In the genomic region with DNA sequence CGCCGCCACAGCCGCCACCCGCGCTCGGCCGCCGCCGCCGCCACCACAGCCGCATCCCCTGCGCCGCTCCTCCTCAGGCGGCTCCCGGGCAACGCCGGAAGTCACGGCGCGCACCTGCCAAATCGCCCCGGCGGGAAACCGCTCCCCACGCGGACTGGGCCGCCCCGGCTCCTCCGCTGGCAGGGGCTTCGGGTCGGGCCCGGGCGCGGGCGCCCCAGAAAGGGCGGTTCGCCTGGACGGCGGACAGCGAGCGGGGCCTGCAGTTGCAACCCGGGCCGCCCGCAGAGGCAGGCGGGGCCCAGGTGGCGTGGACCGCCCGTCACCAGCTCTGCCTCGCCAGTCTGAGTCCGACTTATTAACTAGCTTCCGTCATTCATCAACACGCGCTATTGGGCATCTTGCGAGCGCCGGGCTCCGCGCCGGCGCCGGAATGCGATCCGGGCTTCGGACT, we compare ENCODE assay signal across 8 cellular contexts. TPM values are rescaled to one million over a fixed set of nuclear protein-coding genes. Genes with fewer than 3 reads are reported as not detected.
DNase-seq lines count a peak whose midpoint lies in the region; ATAC-seq lines count a peak whose summit lies in the region.

Gene HIRA (minus strand): TSS at position 93 of the 451 bp plus-strand sequence. CDS start 257 bp downstream, outside the sequence.

- peak within 1 kb of the TSS; percentile 91 for H3K4me3 Mint-ChIP-seq in activated CD4-positive, alpha-beta memory T cell treated with anti-CD3 and anti-CD28 coated beads, Interleukin-2, amount 10 ng/mL, durations not matched to agents 7 days and 5 days

- peak within 1 kb of the TSS; percentile 89 for H3K27ac ChIP-seq in ectodermal cell (ENCODE audit: insufficient read depth, low read depth, low read length, poor library complexity, severe bottlenecking)

- H3K9me3 Mint-ChIP-seq in activated CD4-positive, alpha-beta memory T cell treated with anti-CD3 and anti-CD28 coated beads, Interleukin-2, amount 10 ng/mL, durations not matched to agents 7 days and 5 days = no peaks in the 10 kb centered on the region

- peak; percentile 88 for DNase-seq in AG20443 (ENCODE audit: low spot score)
- peak; percentile 34 for DNase-seq in NCI-H526 treated with DMSO at 0.1 percent for 48 hours (lab: John Stamatoyannopoulos, UW)
- DNase-seq in activated CD4-positive, alpha-beta memory T cell treated with anti-CD3 and anti-CD28 coated beads, Interleukin-2, amount 10 ng/mL, durations not matched to agents 7 days and 5 days = peak; percentile 88
- peak; percentile 78 to 84 for DNase-seq in lung microvascular endothelial cell (ENCODE audit: low read depth in 2 of 2)
- DNase-seq in stimulated activated CD8-positive, alpha-beta memory T cell treated with anti-CD3 and anti-CD28 coated beads, Interleukin-12 subunit alpha, Interleukin-12 subunit beta, amount 100 ng/mL, for 1 hour (ENCODE audit: low read depth) = peak; percentile 74

- CTCF ChIA-PET in activated CD4-positive, alpha-beta memory T cell treated with anti-CD3 and anti-CD28 coated beads, Interleukin-2, amount 10 ng/mL, durations not matched to agents 7 days and 5 days (lab: Charles Lee) = interaction anchor here (0.7 to 2.7 kb wide), 3 partner anchors 11 to 46 kb away, joined by 4 to 6 read pairs (median 5); no protein-coding TSS in a partner anchor

- 0% methylated on average over 64 of the region's 64 CpGs for whole genome bisulfite sequencing in ectodermal cell, 2 experiments

- H3K4me1 Mint-ChIP-seq in activated CD4-positive, alpha-beta memory T cell treated with anti-CD3 and anti-CD28 coated beads, Interleukin-2, amount 10 ng/mL, durations not matched to agents 7 days and 5 days = peaks cover 51% of the 10 kb centered on the region

- POLR2A ChIA-PET in activated CD4-positive, alpha-beta memory T cell treated with anti-CD3 and anti-CD28 coated beads, Interleukin-2, amount 10 ng/mL, durations not matched to agents 7 days and 5 days (lab: Charles Lee) = interaction anchor here (0.6 to 7.0 kb wide), 15 partner anchors 10 to 1715 kb away, joined by 3 to 113 read pairs (median 4); partner anchors contain the start of genes C22orf39, CDC45, CLTCL1 and UFD1

- peak within 1 kb of the TSS; percentile 96 for H3K27ac Mint-ChIP-seq in activated CD4-positive, alpha-beta memory T cell treated with anti-CD3 and anti-CD28 coated beads, Interleukin-2, amount 10 ng/mL, durations not matched to agents 7 days and 5 days

- no peaks in the 10 kb centered on the region for H3K9me3 ChIP-seq in ectodermal cell (ENCODE audit: control insufficient read depth, low read length)

- H3K36me3 ChIP-seq in ectodermal cell (ENCODE audit: control insufficient read depth, insufficient read depth, low read length) = peaks cover 14% of the 10 kb centered on the region

- H3K4me3 ChIP-seq in ectodermal cell (ENCODE audit: insufficient read depth, low read depth, low read length) = peak within 1 kb of the TSS; percentile 95

- no peaks in the 10 kb centered on the region for H3K27me3 ChIP-seq in ectodermal cell (ENCODE audit: control insufficient read depth, insufficient read depth, low read length, poor library complexity, severe bottlenecking)

- peaks cover 6% of the 10 kb centered on the region for H3K4me1 ChIP-seq in ectodermal cell (ENCODE audit: control insufficient read depth, insufficient read depth, low read length)

- no peaks in the 10 kb centered on the region for H3K27me3 Mint-ChIP-seq in activated CD4-positive, alpha-beta memory T cell treated with anti-CD3 and anti-CD28 coated beads, Interleukin-2, amount 10 ng/mL, durations not matched to agents 7 days and 5 days

- H3K36me3 Mint-ChIP-seq in activated CD4-positive, alpha-beta memory T cell treated with anti-CD3 and anti-CD28 coated beads, Interleukin-2, amount 10 ng/mL, durations not matched to agents 7 days and 5 days (ENCODE audit: low read depth) = peaks cover 43% of the 10 kb centered on the region

- ATAC-seq in GM19023 (IDR thresholded peaks at IDR 0.05; ENCODE audit: unreplicated experiment) = peak; percentile 47
- peak; percentile 39 for ATAC-seq in HG03196 (IDR thresholded peaks at IDR 0.05; ENCODE audit: unreplicated experiment)

RNA-seq across cellular contexts. Expression of gene HIRA, which starts in this region (rescaled TPM):
- 10 to 100 TPM; 52.0 to 52.8 TPM for total RNA-seq in activated CD4-positive, alpha-beta memory T cell treated with anti-CD3 and anti-CD28 coated beads, Interleukin-2, amount 10 ng/mL, durations not matched to agents 7 days and 5 days
- 46.2 TPM for polyA plus RNA-seq in ectodermal cell (2013, experiment 1 of 4)
- polyA plus RNA-seq in ectodermal cell (2013, experiment 2 of 4) = 52.7 TPM
- 31.2 TPM for polyA plus RNA-seq in ectodermal cell (2013, experiment 3 of 4)
- polyA plus RNA-seq in ectodermal cell (2013, experiment 4 of 4) = 36.8 TPM
- 12.2 and 14.7 TPM in 2 replicates for total RNA-seq in lung microvascular endothelial cell

Comparison
In these comparisons a context has a peak if more than half of its experiments do, and no peak if none do; other contexts are left out.
1. Peak in every context shown above with its lines: DNase-seq, ATAC-seq, H3K4me3 ChIP-seq and H3K27ac ChIP-seq.
2. DNase-seq: peak in every context shown above with its lines; median percentile 88 in AG20443; 88 in activated CD4-positive, alpha-beta memory T cell treated with anti-CD3 and anti-CD28 coated beads, Interleukin-2, amount 10 ng/mL, durations not matched to agents 7 days and 5 days; 81 in lung microvascular endothelial cell; 74 in stimulated activated CD8-positive, alpha-beta memory T cell treated with anti-CD3 and anti-CD28 coated beads, Interleukin-12 subunit alpha, Interleukin-12 subunit beta, amount 100 ng/mL, for 1 hour; 34 in NCI-H526 treated with DMSO at 0.1 percent for 48 hours.